Comparison of ENCODE assay signal across 29 cellular contexts in genomic region chr6:132140150-132140549, GRCh38.
"Had no signal": no experiment of that assay in that cellular context is flagged by ENCODE, and none has a peak within 500 bp of the region (broad histone marks: within the 10 kb centered on the region; RNA-seq: fewer than 3 reads in every experiment).

No MANE protein-coding gene starts in this region.

- H3K4me1 Mint-ChIP-seq: activated CD4-positive, alpha-beta T cell treated with anti-CD3 and anti-CD28 coated beads for 36 hours; nephron progenitor cell; stimulated activated effector memory CD8-positive, alpha-beta T cell treated with anti-CD3 and anti-CD28 coated beads, Interleukin-12 subunit alpha, Interleukin-12 subunit beta, amount 100 ng/mL, for 72 hours had no signal

- H3K27ac Mint-ChIP-seq: activated CD4-positive, alpha-beta T cell treated with anti-CD3 and anti-CD28 coated beads for 36 hours; activated naive CD4-positive, alpha-beta T cell treated with anti-CD3 and anti-CD28 coated beads, Interleukin-2, amount 50 U/mL, for 72 hours; activated T-cell treated with anti-CD3 and anti-CD28 coated beads, Interleukin-2, amount 50 U/mL, for 72 hours; effector memory CD8-positive, alpha-beta T cell; nephron progenitor cell; progenitor cell of endocrine pancreas; stimulated activated effector memory CD8-positive, alpha-beta T cell treated with anti-CD3 and anti-CD28 coated beads, Interleukin-12 subunit alpha, Interleukin-12 subunit beta, amount 100 ng/mL, for 72 hours; stimulated activated naive CD8-positive, alpha-beta T cell treated with anti-CD3 and anti-CD28 coated beads, Interleukin-15, Interleukin-2, amounts not matched to agents 100 ng/mL and 50 ng/mL, for 24 hours; T-helper 2 cell treated with Interferon-gamma antibody and Interleukin-4, amounts not matched to agents 5 μg/mL and 100 μg/mL, for 36 hours had no signal

- DNase-seq: activated CD4-positive, alpha-beta T cell treated with anti-CD3 and anti-CD28 coated beads for 36 hours; activated CD4-positive, CD25-positive, alpha-beta regulatory T cell; activated naive CD4-positive, alpha-beta T cell; activated T-cell treated with anti-CD3 and anti-CD28 coated beads for 4 hours; activated T-cell treated with anti-CD3 and anti-CD28 coated beads, Interleukin-2, amount 50 U/mL, for 72 hours; body of pancreas; effector memory CD8-positive, alpha-beta T cell; foreskin fibroblast; head of caudate nucleus; hippocampal formation; left cardiac atrium; left ventricle myocardium superior; mucosa of descending colon; nephron progenitor cell; retina; small intestine; stimulated activated CD4-positive, alpha-beta T cell treated with anti-CD3 and anti-CD28 coated beads, Interleukin-4, amount 100 ng/mL, for 24 hours; upper lobe of right lung had no signal

- H3K4me3 Mint-ChIP-seq: activated CD4-positive, alpha-beta T cell treated with anti-CD3 and anti-CD28 coated beads for 36 hours; activated T-cell treated with anti-CD3 and anti-CD28 coated beads, Interleukin-2, amount 50 U/mL, for 72 hours; effector memory CD8-positive, alpha-beta T cell; nephron progenitor cell; stimulated activated effector memory CD8-positive, alpha-beta T cell treated with anti-CD3 and anti-CD28 coated beads, Interleukin-12 subunit alpha, Interleukin-12 subunit beta, amount 100 ng/mL, for 72 hours; stimulated activated naive CD8-positive, alpha-beta T cell treated with anti-CD3 and anti-CD28 coated beads, Interleukin-15, Interleukin-2, amounts not matched to agents 100 ng/mL and 50 ng/mL, for 24 hours; T-helper 2 cell treated with Interferon-gamma antibody and Interleukin-4, amounts not matched to agents 5 μg/mL and 100 μg/mL, for 36 hours had no signal

- H3K9me3 ChIP-seq: body of pancreas, mucosa of descending colon, neutrophil, upper lobe of right lung had no signal

- H3K4me1 ChIP-seq: body of pancreas, upper lobe of right lung had no signal

- H3K36me3 ChIP-seq: cardiac muscle cell, neutrophil, upper lobe of right lung had no signal

- H3K4me3 ChIP-seq: body of pancreas, cardiac muscle cell, coronary artery, dorsolateral prefrontal cortex, mucosa of descending colon, upper lobe of right lung had no signal

- H3K27ac ChIP-seq: body of pancreas, cardiac muscle cell, coronary artery, dorsolateral prefrontal cortex, neutrophil, upper lobe of right lung had no signal

- H3K36me3 Mint-ChIP-seq: activated naive CD4-positive, alpha-beta T cell treated with anti-CD3 and anti-CD28 coated beads, Interleukin-2, amount 50 U/mL, for 72 hours; stimulated activated effector memory CD8-positive, alpha-beta T cell treated with anti-CD3 and anti-CD28 coated beads, Interleukin-12 subunit alpha, Interleukin-12 subunit beta, amount 100 ng/mL, for 72 hours had no signal

- H3K27me3 Mint-ChIP-seq: activated CD4-positive, alpha-beta T cell treated with anti-CD3 and anti-CD28 coated beads for 36 hours; effector memory CD8-positive, alpha-beta T cell; progenitor cell of endocrine pancreas had no signal

- FAIRE-seq: keratinocyte had no signal

- H3K27me3 ChIP-seq: body of pancreas, cardiac muscle cell, dorsolateral prefrontal cortex, neutrophil, upper lobe of right lung had no signal

- H3K9me3 Mint-ChIP-seq: activated naive CD4-positive, alpha-beta T cell treated with anti-CD3 and anti-CD28 coated beads, Interleukin-2, amount 50 U/mL, for 72 hours; activated T-cell treated with anti-CD3 and anti-CD28 coated beads, Interleukin-2, amount 50 U/mL, for 72 hours; effector memory CD8-positive, alpha-beta T cell; nephron progenitor cell; stimulated activated effector memory CD8-positive, alpha-beta T cell treated with anti-CD3 and anti-CD28 coated beads, Interleukin-12 subunit alpha, Interleukin-12 subunit beta, amount 100 ng/mL, for 72 hours; stimulated activated naive CD8-positive, alpha-beta T cell treated with anti-CD3 and anti-CD28 coated beads, Interleukin-15, Interleukin-2, amounts not matched to agents 100 ng/mL and 50 ng/mL, for 24 hours; T-helper 2 cell treated with Interferon-gamma antibody and Interleukin-4, amounts not matched to agents 5 μg/mL and 100 μg/mL, for 36 hours had no signal

- ATAC-seq: activated CD4-positive, alpha-beta T cell treated with anti-CD3 and anti-CD28 coated beads for 36 hours; activated naive CD4-positive, alpha-beta T cell treated with anti-CD3 and anti-CD28 coated beads, Interleukin-2, amount 50 U/mL, for 72 hours; activated T-cell treated with anti-CD3 and anti-CD28 coated beads, Interleukin-2, amount 50 U/mL, for 72 hours; body of pancreas; effector memory CD8-positive, alpha-beta T cell; left cardiac atrium; left ventricle myocardium superior; mucosa of descending colon; sciatic nerve; stimulated activated effector memory CD8-positive, alpha-beta T cell treated with anti-CD3 and anti-CD28 coated beads, Interleukin-12 subunit alpha, Interleukin-12 subunit beta, amount 100 ng/mL, for 72 hours; upper lobe of right lung had no signal
